ENCODE assay signal across 14 cellular contexts in genomic region chr3:155192957-155193746, GRCh38.
A peak's percentile ranks its signal among the peaks of the same experiment; 100 is the strongest.
DNase-seq lines count a peak whose midpoint lies in the region; ATAC-seq and TF ChIP-seq lines count a peak whose summit lies in the region.
"Had no signal": no experiment of that assay in that cellular context is flagged by ENCODE, and none has a peak within 500 bp of the region (broad histone marks: within the 10 kb centered on the region; RNA-seq: fewer than 3 reads in every experiment).

No MANE protein-coding gene starts in this region.

- no peaks in the 10 kb centered on the region for H3K36me3 ChIP-seq in gastrocnemius medialis
- no peaks in the 10 kb centered on the region for H3K36me3 ChIP-seq in mucosa of descending colon (ENCODE audit: low read depth)
- H3K36me3 ChIP-seq: BE2C, HAP-1 had no signal

- no peaks in the 10 kb centered on the region for H3K27me3 Mint-ChIP-seq in activated naive CD8-positive, alpha-beta T cell treated with anti-CD3 and anti-CD28 coated beads, Interleukin-2, amount 50 U/mL, for 24 hours

- no peaks in the 10 kb centered on the region for H3K27me3 ChIP-seq in gastrocnemius medialis
- H3K27me3 ChIP-seq: BE2C had no signal

- H3K4me3 ChIP-seq in gastrocnemius medialis (no peak overlapping the region), mucosa of descending colon (no peak overlapping the region)
- H3K4me3 ChIP-seq: HAP-1 had no signal

- intact Hi-C loops in gastrocnemius medialis (cut with DNase I; ENCODE audit: low total_unique reads): loop anchor here (5.0 kb wide), 3 partner anchors 99 to 126 kb away; partner anchors contain the start of gene STRIT1
- intact Hi-C loops in mucosa of descending colon (cut with DNase I, micrococcal nuclease): no loop called here

- H3K36me3 Mint-ChIP-seq in activated naive CD8-positive, alpha-beta T cell treated with anti-CD3 and anti-CD28 coated beads, Interleukin-2, amount 50 U/mL, for 24 hours (ENCODE audit: low read depth): no peaks in the 10 kb centered on the region
- H3K36me3 Mint-ChIP-seq: CD14-positive monocyte; CD8-positive, alpha-beta T cell had no signal

- peak; percentile 37 for DNase-seq in amniotic epithelial cell (ENCODE audit: low read depth)
- peak; percentile 48 for DNase-seq in fibroblast of the conjunctiva (ENCODE audit: low read depth)
- peak; percentile 65 to 76 for DNase-seq in gastrocnemius medialis
- no peak for DNase-seq in mucosa of descending colon
- no peak for DNase-seq in activated naive CD8-positive, alpha-beta T cell treated with anti-CD3 and anti-CD28 coated beads, Interleukin-2, amount 50 U/mL, for 24 hours
- DNase-seq: BE2C; Caco-2; CD8-positive, alpha-beta T cell; DND-41; GDM1 had no signal

- peak in 1 of 2 donors; percentile 24 for TF ChIP-seq POLR2A in gastrocnemius medialis (IDR thresholded peaks at IDR 0.05)

- no peaks in the 10 kb centered on the region for H3K9me3 Mint-ChIP-seq in activated naive CD8-positive, alpha-beta T cell treated with anti-CD3 and anti-CD28 coated beads, Interleukin-2, amount 50 U/mL, for 24 hours
- H3K9me3 Mint-ChIP-seq: CD8-positive, alpha-beta T cell had no signal

- peak; percentile 79 to 91 for ATAC-seq in gastrocnemius medialis
- no peak for ATAC-seq in mucosa of descending colon
- no peak for ATAC-seq in activated naive CD8-positive, alpha-beta T cell treated with anti-CD3 and anti-CD28 coated beads, Interleukin-2, amount 50 U/mL, for 24 hours
- ATAC-seq in GM19467 (IDR thresholded peaks at IDR 0.05; ENCODE audit: unreplicated experiment): no peak
- ATAC-seq: CD8-positive, alpha-beta T cell had no signal

- H3K9me3 ChIP-seq in gastrocnemius medialis (no peaks in the 10 kb centered on the region), mucosa of descending colon (no peaks in the 10 kb centered on the region)
- H3K9me3 ChIP-seq: BE2C, Caco-2, HAP-1 had no signal

- TF ChIP-seq CTCF in C4-2B (conservative IDR thresholded peaks at IDR 0.05) (no peak), gastrocnemius medialis (IDR thresholded peaks at IDR 0.05 in 4 of 5, conservative IDR thresholded peaks at IDR 0.05 in 1 of 5) (no peak), mucosa of descending colon (IDR thresholded peaks at IDR 0.05) (no peak)

- no peaks in the 10 kb centered on the region for H3K4me1 Mint-ChIP-seq in activated naive CD8-positive, alpha-beta T cell treated with anti-CD3 and anti-CD28 coated beads, Interleukin-2, amount 50 U/mL, for 24 hours
- H3K4me1 Mint-ChIP-seq: CD14-positive monocyte had no signal

- in situ Hi-C loops in gastrocnemius medialis (cut with MboI; ENCODE audit: low sequenced_read_pairs in 4 of 4): no loop called here

- H3K4me1 ChIP-seq in gastrocnemius medialis: peaks cover 52 to 54% of the 10 kb centered on the region in 2 donors
- no peaks in the 10 kb centered on the region for H3K4me1 ChIP-seq in mucosa of descending colon (ENCODE audit: low read depth)
- H3K4me1 ChIP-seq: BE2C, Caco-2, HAP-1 had no signal

- peak overlapping the region; percentile 13; the same call in 1 of the 2 replicates for H3K27ac ChIP-seq in C4-2B
- peak overlapping the region; percentile 92 to 93 (median 92) for H3K27ac ChIP-seq in gastrocnemius medialis

- no peak overlapping the region for H3K4me3 Mint-ChIP-seq in activated naive CD8-positive, alpha-beta T cell treated with anti-CD3 and anti-CD28 coated beads, Interleukin-2, amount 50 U/mL, for 24 hours
- H3K4me3 Mint-ChIP-seq: CD14-positive monocyte; CD8-positive, alpha-beta T cell had no signal

- H3K27ac Mint-ChIP-seq in activated naive CD8-positive, alpha-beta T cell treated with anti-CD3 and anti-CD28 coated beads, Interleukin-2, amount 50 U/mL, for 24 hours: no peak overlapping the region
- H3K27ac Mint-ChIP-seq: CD14-positive monocyte; CD8-positive, alpha-beta T cell had no signal

Comparison
In these comparisons a context has a peak if more than half of its experiments do, and no peak if none do; other contexts are left out.
1. DNase-seq: peak in amniotic epithelial cell (single experiment), fibroblast of the conjunctiva (single experiment) and gastrocnemius medialis (2 of 2); none in mucosa of descending colon (0 of 3) and activated naive CD8-positive, alpha-beta T cell treated with anti-CD3 and anti-CD28 coated beads, Interleukin-2, amount 50 U/mL, for 24 hours (single experiment).
2. ATAC-seq: peak in gastrocnemius medialis (2 of 2); none in mucosa of descending colon (single experiment), activated naive CD8-positive, alpha-beta T cell treated with anti-CD3 and anti-CD28 coated beads, Interleukin-2, amount 50 U/mL, for 24 hours (single experiment) and GM19467 (single experiment).